12 cellular contexts compared by ENCODE assay signal in genomic region chr1:6044481-6045109, GRCh38.
"Had no signal": no experiment of that assay in that cellular context is flagged by ENCODE, and none has a peak within 500 bp of the region (broad histone marks: within the 10 kb centered on the region; RNA-seq: fewer than 3 reads in every experiment).

No MANE protein-coding gene starts in this region.

- H3K4me1 ChIP-seq: suprapubic skin, upper lobe of left lung had no signal

- DNase-seq: activated CD4-positive, alpha-beta T cell treated with anti-CD3 and anti-CD28 coated beads, Interleukin-2, amount 50 U/mL, for 4 hours; brain microvascular endothelial cell; cerebellar nuclear complex; endodermal cell; hippocampal formation; small intestine; T-helper 2 cell; upper lobe of left lung had no signal

- H3K27ac Mint-ChIP-seq: activated naive CD4-positive, alpha-beta T cell treated with anti-CD3 and anti-CD28 coated beads, Interleukin-2, amount 50 U/mL, for 24 hours; endodermal cell; stimulated activated memory B cell treated with anti-CD40 and anti-IgM and Interleukin-4, amounts not matched to agents 10 μg/mL and 1 μg/mL and 100 μg/mL, for 72 hours had no signal

- H3K4me3 Mint-ChIP-seq: activated naive CD4-positive, alpha-beta T cell treated with anti-CD3 and anti-CD28 coated beads, Interleukin-2, amount 50 U/mL, for 24 hours; endodermal cell; stimulated activated memory B cell treated with anti-CD40 and anti-IgM and Interleukin-4, amounts not matched to agents 10 μg/mL and 1 μg/mL and 100 μg/mL, for 72 hours had no signal

- H3K27me3 Mint-ChIP-seq: activated naive CD4-positive, alpha-beta T cell treated with anti-CD3 and anti-CD28 coated beads, Interleukin-2, amount 50 U/mL, for 24 hours; stimulated activated memory B cell treated with anti-CD40 and anti-IgM and Interleukin-4, amounts not matched to agents 10 μg/mL and 1 μg/mL and 100 μg/mL, for 72 hours had no signal

- H3K4me1 Mint-ChIP-seq: endodermal cell had no signal

- ATAC-seq: stimulated activated memory B cell treated with anti-CD40 and anti-IgM and Interleukin-4, amounts not matched to agents 10 μg/mL and 1 μg/mL and 100 μg/mL, for 72 hours had no signal

- H3K4me3 ChIP-seq: suprapubic skin, upper lobe of left lung had no signal

- H3K27ac ChIP-seq: brain microvascular endothelial cell, neutrophil, suprapubic skin, upper lobe of left lung had no signal

- H3K27me3 ChIP-seq: neutrophil, suprapubic skin, upper lobe of left lung had no signal

- H3K36me3 ChIP-seq: brain microvascular endothelial cell, suprapubic skin had no signal

- H3K9me3 Mint-ChIP-seq: activated naive CD4-positive, alpha-beta T cell treated with anti-CD3 and anti-CD28 coated beads, Interleukin-2, amount 50 U/mL, for 24 hours; endodermal cell; stimulated activated memory B cell treated with anti-CD40 and anti-IgM and Interleukin-4, amounts not matched to agents 10 μg/mL and 1 μg/mL and 100 μg/mL, for 72 hours had no signal

- H3K9me3 ChIP-seq: neutrophil, suprapubic skin, upper lobe of left lung had no signal
